8 cellular contexts compared by ENCODE assay signal in the genomic region with DNA sequence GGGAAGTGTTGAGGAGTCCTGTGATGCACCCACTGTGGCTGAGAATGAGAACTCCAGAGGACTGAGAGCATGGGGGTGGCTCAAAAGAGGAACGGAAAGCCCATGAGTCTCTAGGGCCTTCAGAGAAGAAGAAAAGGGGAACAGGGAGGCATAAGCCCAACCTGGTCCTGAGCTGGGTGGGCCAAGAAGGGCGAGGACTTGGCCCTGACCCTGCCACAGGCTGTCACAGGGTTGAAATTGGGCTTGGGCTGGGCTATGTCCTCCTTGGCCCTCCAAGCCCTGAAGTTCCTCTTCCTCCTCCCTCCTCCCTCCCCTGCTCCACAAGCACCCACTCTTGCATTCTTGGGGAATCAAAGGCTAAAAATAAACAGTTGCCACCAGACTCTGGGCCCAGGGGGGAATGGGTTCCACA. TPM values are rescaled to one million over a fixed set of nuclear protein-coding genes. Genes with fewer than 3 reads are reported as not detected.
A peak's percentile ranks its signal among the peaks of the same experiment; 100 is the strongest.
DNase-seq lines count a peak whose midpoint lies in the region; ATAC-seq and TF ChIP-seq lines count a peak whose summit lies in the region.

No MANE protein-coding gene starts in this region.

- WGBS in psoas muscle, 3 donors: 29 to 65% (median 53%) methylated on average over 2 of the region's 2 CpGs

- no peaks in the 10 kb centered on the region for H3K36me3 ChIP-seq in Peyer's patch
- H3K36me3 ChIP-seq in psoas muscle (ENCODE audit: insufficient read depth in 1 of 2, low read depth in 1 of 2): no peaks in the 10 kb centered on the region

- TF ChIP-seq POLR2A in Peyer's patch (IDR thresholded peaks at IDR 0.05): no peak

- H3K4me3 ChIP-seq in Peyer's patch (no peak overlapping the region), psoas muscle (no peak overlapping the region)

- no peaks in the 10 kb centered on the region for H3K27me3 ChIP-seq in Peyer's patch
- H3K27me3 ChIP-seq in psoas muscle (ENCODE audit: insufficient read depth in 3 of 3, low read length in 2 of 3): no peaks in the 10 kb centered on the region

- H3K27ac ChIP-seq in Peyer's patch (peak overlapping the region in 2 of 4 donors; percentile 35 to 38), psoas muscle (peak overlapping the region; percentile 30)

- peaks cover 0 to 12% (median 0%) of the 10 kb centered on the region in 4 donors for H3K4me1 ChIP-seq in Peyer's patch
- peaks cover 17% of the 10 kb centered on the region for H3K4me1 ChIP-seq in psoas muscle

- intact Hi-C loops in psoas muscle (cut with DNase I): no loop called here

- H3K9me3 ChIP-seq in Peyer's patch: no peaks in the 10 kb centered on the region
- no peaks in the 10 kb centered on the region for H3K9me3 ChIP-seq in psoas muscle

- DNase-seq in Peyer's patch: peak in 2 of 3 donors; percentile 52 to 67
- peak; percentile 29 to 65 for DNase-seq in psoas muscle
- DNase-seq in AG20443 (ENCODE audit: low spot score): no peak
- no peak for DNase-seq in glomerular visceral epithelial cell (ENCODE audit: extremely low spot score)
- no peak for DNase-seq in NCI-H82 (lab: John Stamatoyannopoulos, UW)
- no peak for DNase-seq in stimulated activated CD8-positive, alpha-beta memory T cell treated with anti-CD3 and anti-CD28 coated beads, Interleukin-4, amount 100 ng/mL, for 48 hours

- ATAC-seq in GM18873 (IDR thresholded peaks at IDR 0.05; ENCODE audit: low FRiP score, unreplicated experiment) (peak; percentile 92), HG02885 (IDR thresholded peaks at IDR 0.05; ENCODE audit: poor library complexity, unreplicated experiment) (peak; percentile 98), psoas muscle (peak in 3 of 4 donors; percentile 36 to 59 (median 49))

- TF ChIP-seq CTCF in Peyer's patch (IDR thresholded peaks at IDR 0.05): no peak
- no peak for TF ChIP-seq CTCF in psoas muscle (IDR thresholded peaks at IDR 0.05)

RNA-seq across cellular contexts. Expression of a gene that starts 49.3 kb away (rescaled TPM):
- total RNA-seq in Peyer's patch: 10 to 100 TPM; 36.8 to 53.6 (median 46.7) TPM
- 1 to 10 TPM; 4.6 to 9.5 (median 6.8) TPM for total RNA-seq in psoas muscle
- 1 to 10 TPM in 2 of 3 donors, under 1 TPM in 1; 0.93 to 3.1 (median 2.1) TPM for polyA plus RNA-seq in psoas muscle

Comparison
In these comparisons a context has a peak if more than half of its experiments do, and no peak if none do; other contexts are left out.
1. DNase-seq: peak in Peyer's patch (2 of 3) and psoas muscle (2 of 2); none in AG20443 (single experiment), glomerular visceral epithelial cell (single experiment), NCI-H82 (single experiment) and stimulated activated CD8-positive, alpha-beta memory T cell treated with anti-CD3 and anti-CD28 coated beads, Interleukin-4, amount 100 ng/mL, for 48 hours (single experiment).
2. Peak in every context shown above with its lines, with median percentiles within 50 percentile points of each other: ATAC-seq.